ENCODE assay signal across 17 cellular contexts in genomic region chr6:65123516-65123915, GRCh38.
"Had no signal": no experiment of that assay in that cellular context is flagged by ENCODE, and none has a peak within 500 bp of the region (broad histone marks: within the 10 kb centered on the region; RNA-seq: fewer than 3 reads in every experiment).

No MANE protein-coding gene starts in this region.

- H3K36me3 Mint-ChIP-seq: naive thymus-derived CD4-positive, alpha-beta T cell; stimulated activated effector memory CD8-positive, alpha-beta T cell treated with anti-CD3 and anti-CD28 coated beads, Interleukin-12 subunit alpha, Interleukin-12 subunit beta, amount 100 ng/mL, for 72 hours had no signal

- H3K27me3 ChIP-seq: gastroesophageal sphincter, left lung, neutrophil, tibial artery, upper lobe of left lung, vagina had no signal

- H3K4me1 Mint-ChIP-seq: naive thymus-derived CD4-positive, alpha-beta T cell; stimulated activated effector memory CD8-positive, alpha-beta T cell treated with anti-CD3 and anti-CD28 coated beads, Interleukin-12 subunit alpha, Interleukin-12 subunit beta, amount 100 ng/mL, for 72 hours had no signal

- H3K9me3 ChIP-seq: gastroesophageal sphincter, neutrophil, psoas muscle, tibial artery, upper lobe of left lung, vagina had no signal

- H3K4me3 Mint-ChIP-seq: naive thymus-derived CD4-positive, alpha-beta T cell; stimulated activated effector memory CD8-positive, alpha-beta T cell treated with anti-CD3 and anti-CD28 coated beads, Interleukin-12 subunit alpha, Interleukin-12 subunit beta, amount 100 ng/mL, for 72 hours had no signal

- H3K4me3 ChIP-seq: gastroesophageal sphincter, left lung, lung, psoas muscle, skin epidermis, tibial artery, upper lobe of left lung, vagina had no signal

- H3K27me3 Mint-ChIP-seq: naive thymus-derived CD4-positive, alpha-beta T cell had no signal

- H3K27ac ChIP-seq: gastroesophageal sphincter, left lung, neutrophil, psoas muscle, skin epidermis, tibial artery, upper lobe of left lung, vagina had no signal

- H3K27ac Mint-ChIP-seq: naive thymus-derived CD4-positive, alpha-beta T cell; stimulated activated effector memory CD8-positive, alpha-beta T cell treated with anti-CD3 and anti-CD28 coated beads, Interleukin-12 subunit alpha, Interleukin-12 subunit beta, amount 100 ng/mL, for 72 hours had no signal

- DNase-seq: effector memory CD4-positive, alpha-beta T cell; glutamatergic neuron; left lung; mesendoderm; naive thymus-derived CD4-positive, alpha-beta T cell; psoas muscle; retina; stimulated activated CD4-positive, alpha-beta T cell treated with anti-CD3 and anti-CD28 coated beads, Interleukin-2, amount 100 ng/mL, for 48 hours; stimulated activated naive CD8-positive, alpha-beta T cell treated with anti-CD3 and anti-CD28 coated beads, Interleukin-15, Interleukin-2, amounts not matched to agents 100 U/mL and 50 U/mL, for 24 hours; tibial artery had no signal
